ENCODE assay signal across 31 cellular contexts in genomic region chr12:101663298-101663697, GRCh38.
"Had no signal": no experiment of that assay in that cellular context is flagged by ENCODE, and none has a peak within 500 bp of the region (broad histone marks: within the 10 kb centered on the region; RNA-seq: fewer than 3 reads in every experiment).

No MANE protein-coding gene starts in this region.

- H3K27ac ChIP-seq: body of pancreas, epithelial cell of prostate, esophagus squamous epithelium, WERI-Rb-1 had no signal

- ATAC-seq: activated CD4-positive, alpha-beta T cell treated with anti-CD3 and anti-CD28 coated beads for 36 hours; activated T-cell treated with anti-CD3 and anti-CD28 coated beads, Interleukin-2, amount 50 U/mL, for 4 hours; activated T-helper 17 cell treated with anti-CD3 and anti-CD28 coated beads, Interleukin-2, amount 50 U/mL, for 72 hours; body of pancreas; effector memory CD8-positive, alpha-beta T cell; T-helper 17 cell had no signal

- H3K9me3 ChIP-seq: body of pancreas, esophagus squamous epithelium had no signal

- H3K4me1 ChIP-seq: body of pancreas, esophagus squamous epithelium had no signal

- H3K4me3 ChIP-seq: body of pancreas, esophagus squamous epithelium had no signal

- H3K27me3 ChIP-seq: body of pancreas had no signal

- H3K36me3 ChIP-seq: esophagus squamous epithelium, WERI-Rb-1 had no signal

- DNase-seq: activated CD4-positive, alpha-beta memory T cell treated with anti-CD3 and anti-CD28 coated beads for 36 hours; activated CD4-positive, alpha-beta T cell treated with anti-CD3 and anti-CD28 coated beads for 36 hours; activated CD4-positive, alpha-beta T cell treated with anti-CD3 and anti-CD28 coated beads, Interleukin-2, amount 10 ng/mL, durations not matched to agents 24 days and 14 days; activated CD4-positive, CD25-positive, alpha-beta regulatory T cell; activated CD4-positive, CD25-positive, alpha-beta regulatory T cell treated with anti-CD3 and anti-CD28 coated beads, Interleukin-2, amount 50 U/mL, for 72 hours; activated CD8-positive, alpha-beta memory T cell treated with anti-CD3 and anti-CD28 coated beads for 24 hours; activated effector memory CD4-positive, alpha-beta T cell treated with Interleukin-2 at 50 U/mL for 16 hours; activated gamma-delta T cell treated with Interleukin-2 at 50 U/mL for 16 hours; activated naive CD4-positive, alpha-beta T cell treated with anti-CD3 and anti-CD28 coated beads, Interleukin-2, amount 50 U/mL, for 16 hours; activated naive CD4-positive, alpha-beta T cell treated with Interleukin-2 at 50 U/mL for 16 hours; activated T-cell treated with anti-CD3 and anti-CD28 coated beads, Interleukin-2, amount 50 U/mL, for 4 hours; amygdala; aorta; body of pancreas; caudate nucleus; cortex of kidney; dermis blood vessel endothelial cell; effector CD4-positive, alpha-beta T cell; effector memory CD8-positive, alpha-beta T cell; esophagus squamous epithelium; foreskin melanocyte; head of caudate nucleus; T-helper 1 cell; T-helper 17 cell; T1000; WERI-Rb-1 had no signal

- FAIRE-seq: colon, endometrium, endothelial cell of umbilical vein had no signal
